In the genomic region with DNA sequence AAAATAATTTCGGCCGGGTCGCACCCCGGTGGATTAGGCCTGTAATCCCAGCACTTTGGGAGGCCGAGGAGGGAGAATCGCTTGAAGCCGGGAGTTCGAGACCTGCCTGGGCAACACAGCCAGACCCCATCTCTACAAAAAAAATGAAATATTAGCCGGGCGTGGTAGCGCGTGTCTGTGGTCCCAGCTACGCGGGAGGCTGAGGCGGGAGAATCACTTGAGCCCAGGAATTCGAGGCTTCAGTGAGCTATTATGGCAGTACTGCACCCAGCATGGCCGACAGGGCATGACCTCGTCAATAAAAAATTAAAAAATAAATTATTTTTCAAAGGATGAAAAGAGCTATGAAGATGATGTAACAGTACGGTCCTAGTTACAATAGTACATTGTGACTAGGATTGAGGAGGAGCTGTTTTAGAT, we compare ENCODE assay signal across 1 cellular context.
TF ChIP-seq lines count a peak whose summit lies in the region.

No MANE protein-coding gene starts in this region.

TF ChIP-seq in K562, 482 proteins besides CTCF, POLR2A, EP300 and RAD21 (continued from another document):
- TF ChIP-seq, protein P1, sequence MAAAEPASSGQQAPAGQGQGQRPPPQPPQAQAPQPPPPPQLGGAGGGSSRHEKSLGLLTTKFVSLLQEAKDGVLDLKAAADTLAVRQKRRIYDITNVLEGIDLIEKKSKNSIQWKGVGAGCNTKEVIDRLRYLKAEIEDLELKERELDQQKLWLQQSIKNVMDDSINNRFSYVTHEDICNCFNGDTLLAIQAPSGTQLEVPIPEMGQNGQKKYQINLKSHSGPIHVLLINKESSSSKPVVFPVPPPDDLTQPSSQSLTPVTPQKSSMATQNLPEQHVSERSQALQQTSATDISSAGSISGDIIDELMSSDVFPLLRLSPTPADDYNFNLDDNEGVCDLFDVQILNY (CRISPR knock-in tag; IDR thresholded peaks at IDR 0.05) = no peak
- TF ChIP-seq ZNF134 (CRISPR knock-in tag; conservative IDR thresholded peaks at IDR 0.05) = no peak
- TF ChIP-seq ZNF778 (CRISPR knock-in tag; IDR thresholded peaks at IDR 0.05) = no peak
- TF ChIP-seq, protein P2, sequence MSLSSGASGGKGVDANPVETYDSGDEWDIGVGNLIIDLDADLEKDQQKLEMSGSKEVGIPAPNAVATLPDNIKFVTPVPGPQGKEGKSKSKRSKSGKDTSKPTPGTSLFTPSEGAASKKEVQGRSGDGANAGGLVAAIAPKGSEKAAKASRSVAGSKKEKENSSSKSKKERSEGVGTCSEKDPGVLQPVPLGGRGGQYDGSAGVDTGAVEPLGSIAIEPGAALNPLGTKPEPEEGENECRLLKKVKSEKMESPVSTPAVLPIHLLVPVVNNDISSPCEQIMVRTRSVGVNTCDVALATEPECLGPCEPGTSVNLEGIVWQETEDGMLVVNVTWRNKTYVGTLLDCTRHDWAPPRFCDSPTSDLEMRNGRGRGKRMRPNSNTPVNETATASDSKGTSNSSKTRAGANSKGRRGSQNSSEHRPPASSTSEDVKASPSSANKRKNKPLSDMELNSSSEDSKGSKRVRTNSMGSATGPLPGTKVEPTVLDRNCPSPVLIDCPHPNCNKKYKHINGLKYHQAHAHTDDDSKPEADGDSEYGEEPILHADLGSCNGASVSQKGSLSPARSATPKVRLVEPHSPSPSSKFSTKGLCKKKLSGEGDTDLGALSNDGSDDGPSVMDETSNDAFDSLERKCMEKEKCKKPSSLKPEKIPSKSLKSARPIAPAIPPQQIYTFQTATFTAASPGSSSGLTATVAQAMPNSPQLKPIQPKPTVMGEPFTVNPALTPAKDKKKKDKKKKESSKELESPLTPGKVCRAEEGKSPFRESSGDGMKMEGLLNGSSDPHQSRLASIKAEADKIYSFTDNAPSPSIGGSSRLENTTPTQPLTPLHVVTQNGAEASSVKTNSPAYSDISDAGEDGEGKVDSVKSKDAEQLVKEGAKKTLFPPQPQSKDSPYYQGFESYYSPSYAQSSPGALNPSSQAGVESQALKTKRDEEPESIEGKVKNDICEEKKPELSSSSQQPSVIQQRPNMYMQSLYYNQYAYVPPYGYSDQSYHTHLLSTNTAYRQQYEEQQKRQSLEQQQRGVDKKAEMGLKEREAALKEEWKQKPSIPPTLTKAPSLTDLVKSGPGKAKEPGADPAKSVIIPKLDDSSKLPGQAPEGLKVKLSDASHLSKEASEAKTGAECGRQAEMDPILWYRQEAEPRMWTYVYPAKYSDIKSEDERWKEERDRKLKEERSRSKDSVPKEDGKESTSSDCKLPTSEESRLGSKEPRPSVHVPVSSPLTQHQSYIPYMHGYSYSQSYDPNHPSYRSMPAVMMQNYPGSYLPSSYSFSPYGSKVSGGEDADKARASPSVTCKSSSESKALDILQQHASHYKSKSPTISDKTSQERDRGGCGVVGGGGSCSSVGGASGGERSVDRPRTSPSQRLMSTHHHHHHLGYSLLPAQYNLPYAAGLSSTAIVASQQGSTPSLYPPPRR (CRISPR knock-in tag; IDR thresholded peaks at IDR 0.05; ENCODE audit: borderline replicate concordance) = 0 out of 2 replicates have a peak, but pooled peaks have one; percentile 51
- TF ChIP-seq C11orf30 (IDR thresholded peaks at IDR 0.05; ENCODE audit: low read depth) = no peak
- no peak for TF ChIP-seq BCL6 (CRISPR knock-in tag; IDR thresholded peaks at IDR 0.05)
- no peak for TF ChIP-seq TAF9B (IDR thresholded peaks at IDR 0.05; ENCODE audit: partially characterized antibody)
- TF ChIP-seq NFRKB (IDR thresholded peaks at IDR 0.05; ENCODE audit: low read depth) = no peak
- TF ChIP-seq RBM34 (IDR thresholded peaks at IDR 0.05; ENCODE audit: borderline replicate concordance, insufficient read depth, low read length) = no peak
- TF ChIP-seq KLF10 (CRISPR knock-in tag; IDR thresholded peaks at IDR 0.05) = no peak
- peak; percentile 29; the same call in 1 of the 2 replicates for TF ChIP-seq ZNF431 (CRISPR knock-in tag; IDR thresholded peaks at IDR 0.05)
- no peak for TF ChIP-seq ZNF12 (CRISPR knock-in tag; IDR thresholded peaks at IDR 0.05)
- 0 out of 2 replicates have a peak, but pooled peaks have one; percentile 4 for TF ChIP-seq FOXM1 (IDR thresholded peaks at IDR 0.05; ENCODE audit: low read depth)
- no peak for TF ChIP-seq FOXM1 (CRISPR knock-in tag; IDR thresholded peaks at IDR 0.05; ENCODE audit: low read depth)
- no peak for TF ChIP-seq ARID2 (IDR thresholded peaks at IDR 0.05)
- TF ChIP-seq CTBP1 (IDR thresholded peaks at IDR 0.05; ENCODE audit: borderline replicate concordance) = no peak
- TF ChIP-seq ZKSCAN3 (CRISPR knock-in tag; IDR thresholded peaks at IDR 0.05) = no peak
- no peak for TF ChIP-seq ZNF23 (CRISPR knock-in tag; IDR thresholded peaks at IDR 0.05)
- no peak for TF ChIP-seq L3MBTL2 (IDR thresholded peaks at IDR 0.05)
- TF ChIP-seq, protein P3, sequence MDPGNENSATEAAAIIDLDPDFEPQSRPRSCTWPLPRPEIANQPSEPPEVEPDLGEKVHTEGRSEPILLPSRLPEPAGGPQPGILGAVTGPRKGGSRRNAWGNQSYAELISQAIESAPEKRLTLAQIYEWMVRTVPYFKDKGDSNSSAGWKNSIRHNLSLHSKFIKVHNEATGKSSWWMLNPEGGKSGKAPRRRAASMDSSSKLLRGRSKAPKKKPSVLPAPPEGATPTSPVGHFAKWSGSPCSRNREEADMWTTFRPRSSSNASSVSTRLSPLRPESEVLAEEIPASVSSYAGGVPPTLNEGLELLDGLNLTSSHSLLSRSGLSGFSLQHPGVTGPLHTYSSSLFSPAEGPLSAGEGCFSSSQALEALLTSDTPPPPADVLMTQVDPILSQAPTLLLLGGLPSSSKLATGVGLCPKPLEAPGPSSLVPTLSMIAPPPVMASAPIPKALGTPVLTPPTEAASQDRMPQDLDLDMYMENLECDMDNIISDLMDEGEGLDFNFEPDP (CRISPR knock-in tag; IDR thresholded peaks at IDR 0.05) = no peak
- no peak for TF ChIP-seq CREB1 (IDR thresholded peaks at IDR 0.05)
- no peak for TF ChIP-seq CREB1 (CRISPR knock-in tag; IDR thresholded peaks at IDR 0.05)
- 0 out of 2 replicates have a peak, but pooled peaks have one; percentile 34 for TF ChIP-seq ZNF717 (CRISPR knock-in tag; IDR thresholded peaks at IDR 0.05)
- TF ChIP-seq ATF1 (CRISPR knock-in tag; IDR thresholded peaks at IDR 0.05) = no peak
- no peak for TF ChIP-seq ATF1 (tag; IDR thresholded peaks at IDR 0.05)
- TF ChIP-seq TOE1 (IDR thresholded peaks at IDR 0.05; ENCODE audit: borderline replicate concordance) = no peak
- no peak for TF ChIP-seq TOE1 (CRISPR knock-in tag; IDR thresholded peaks at IDR 0.05; ENCODE audit: borderline replicate concordance, low read depth)
- no peak for TF ChIP-seq BRF1 (IDR thresholded peaks at IDR 0.05; ENCODE audit: borderline replicate concordance, extremely low read depth, insufficient read length)
- TF ChIP-seq ZNF324 (CRISPR knock-in tag; IDR thresholded peaks at IDR 0.05) = no peak
- no peak for TF ChIP-seq FOXK1 (CRISPR knock-in tag; IDR thresholded peaks at IDR 0.05; ENCODE audit: borderline replicate concordance)
- peak in 2 of 3 experiments; percentile 59 to 82 for TF ChIP-seq YY1 (IDR thresholded peaks at IDR 0.05; ENCODE audit: borderline replicate concordance in 1 of 3, control insufficient read depth in 1 of 3, extremely low read depth in 1 of 3, insufficient read depth in 3 of 3, insufficient read length in 1 of 3, insufficient replicate concordance in 2 of 3, low read depth in 1 of 3, low read length in 2 of 3)
- TF ChIP-seq SREBF1 (IDR thresholded peaks at IDR 0.05; ENCODE audit: borderline replicate concordance, low read depth, low read length) = no peak
- TF ChIP-seq, protein P4, sequence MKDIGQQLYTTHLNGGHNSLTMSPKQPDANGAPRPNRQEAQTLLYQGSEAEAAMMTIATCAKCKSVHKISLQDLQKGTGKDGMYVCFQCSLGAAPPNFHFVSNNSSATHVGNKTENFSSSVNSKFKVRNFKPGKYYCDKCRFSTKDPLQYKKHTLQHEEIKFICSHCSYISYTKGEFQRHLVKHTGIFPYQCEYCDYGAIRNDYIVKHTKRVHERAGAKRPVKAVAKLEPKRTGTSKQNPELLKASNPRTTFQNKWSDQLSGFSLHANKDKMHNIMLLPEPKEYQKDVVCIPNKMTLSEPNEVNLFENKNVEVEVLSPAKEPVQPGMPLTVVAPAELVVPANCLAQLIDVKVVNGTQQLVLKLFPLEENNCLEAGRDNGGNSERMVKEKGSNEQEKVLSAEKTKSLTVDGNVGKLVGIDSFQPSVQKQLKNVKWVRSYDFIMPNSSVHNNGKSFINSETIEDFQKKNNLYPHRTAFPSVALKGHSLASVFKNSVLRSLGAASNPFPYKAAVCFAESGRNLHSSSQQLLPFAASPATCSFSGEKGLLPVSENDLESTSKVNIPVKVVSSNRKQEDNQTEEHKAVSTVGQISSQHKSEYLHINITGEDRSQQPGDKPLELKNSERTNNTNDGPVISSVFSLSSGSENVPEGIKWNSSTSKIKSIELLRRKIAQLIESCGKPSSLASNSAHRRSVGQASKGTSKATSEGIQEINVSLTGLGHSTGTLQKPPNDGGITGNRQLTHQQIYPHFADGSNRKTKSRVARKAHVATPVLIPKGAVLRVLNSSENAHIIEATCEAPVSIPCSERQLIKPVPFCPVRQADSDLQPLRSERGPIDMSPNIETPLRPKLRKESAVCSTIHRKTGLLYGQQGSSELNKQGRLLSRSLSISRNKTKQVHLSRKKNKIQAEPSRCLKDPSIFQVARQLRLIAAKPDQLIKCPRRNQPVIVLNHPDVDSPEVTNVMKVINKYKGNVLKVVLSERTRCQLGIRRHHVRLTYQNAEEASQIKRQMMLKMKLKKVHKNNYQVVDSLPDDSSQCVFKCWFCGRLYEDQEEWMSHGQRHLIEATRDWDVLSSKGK (CRISPR knock-in tag; IDR thresholded peaks at IDR 0.05) = no peak
- no peak for TF ChIP-seq CBX1 (IDR thresholded peaks at IDR 0.05; ENCODE audit: low read depth)
- TF ChIP-seq, protein P5, sequence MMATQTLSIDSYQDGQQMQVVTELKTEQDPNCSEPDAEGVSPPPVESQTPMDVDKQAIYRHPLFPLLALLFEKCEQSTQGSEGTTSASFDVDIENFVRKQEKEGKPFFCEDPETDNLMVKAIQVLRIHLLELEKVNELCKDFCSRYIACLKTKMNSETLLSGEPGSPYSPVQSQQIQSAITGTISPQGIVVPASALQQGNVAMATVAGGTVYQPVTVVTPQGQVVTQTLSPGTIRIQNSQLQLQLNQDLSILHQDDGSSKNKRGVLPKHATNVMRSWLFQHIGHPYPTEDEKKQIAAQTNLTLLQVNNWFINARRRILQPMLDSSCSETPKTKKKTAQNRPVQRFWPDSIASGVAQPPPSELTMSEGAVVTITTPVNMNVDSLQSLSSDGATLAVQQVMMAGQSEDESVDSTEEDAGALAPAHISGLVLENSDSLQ (IDR thresholded peaks at IDR 0.05) = no peak
- TF ChIP-seq RHOXF2B (CRISPR knock-in tag; conservative IDR thresholded peaks at IDR 0.05) = no peak
- no peak for TF ChIP-seq ESRRB (CRISPR knock-in tag; IDR thresholded peaks at IDR 0.05; ENCODE audit: borderline replicate concordance)
- peak; percentile 54; the same call in 1 of the 2 replicates for TF ChIP-seq MXI1 (IDR thresholded peaks at IDR 0.05; ENCODE audit: low read depth, low read length)
- TF ChIP-seq KDM4B (IDR thresholded peaks at IDR 0.05; ENCODE audit: borderline replicate concordance in 2 of 2, low read depth in 1 of 2) = no peak
